In genomic region chr9:96394832-96395496, GRCh38 we compare ENCODE assay signal across 3 cellular contexts.
A peak's percentile ranks its signal among the peaks of the same experiment; 100 is the strongest.
TF ChIP-seq lines count a peak whose summit lies in the region.

No MANE protein-coding gene starts in this region.

TF ChIP-seq in SK-N-SH, 30 proteins besides CTCF, POLR2A, EP300 and RAD21:
- no peak for TF ChIP-seq JUND (IDR thresholded peaks at IDR 0.05)
- peak; percentile 27 for TF ChIP-seq CHD2 (IDR thresholded peaks at IDR 0.05; ENCODE audit: low read length, partially characterized antibody)
- TF ChIP-seq RFX5 (IDR thresholded peaks at IDR 0.05; ENCODE audit: low read length) = no peak
- no peak for TF ChIP-seq EZH2phosphoT487 (IDR thresholded peaks at IDR 0.05; ENCODE audit: borderline replicate concordance, low read depth)
- peak; percentile 58; the same call in 1 of the 2 replicates for TF ChIP-seq GATA2 (CRISPR knock-in tag; IDR thresholded peaks at IDR 0.05)

TF ChIP-seq in SK-N-SH treated with all-trans-retinoic acid at 6 μM for 48 hours, 23 proteins besides CTCF, POLR2A, EP300 and RAD21:
- no peak for TF ChIP-seq CSRNP3 (CRISPR knock-in tag; IDR thresholded peaks at IDR 0.05)
- no peak for TF ChIP-seq TSHZ2 (CRISPR knock-in tag; IDR thresholded peaks at IDR 0.05)
- no peak for TF ChIP-seq CSDC2 (CRISPR knock-in tag; IDR thresholded peaks at IDR 0.05)
- no peak for TF ChIP-seq OSR1 (CRISPR knock-in tag; IDR thresholded peaks at IDR 0.05)
- no peak for TF ChIP-seq TCF4 (CRISPR knock-in tag; IDR thresholded peaks at IDR 0.05; ENCODE audit: borderline replicate concordance)
- TF ChIP-seq CREB5 (CRISPR knock-in tag; IDR thresholded peaks at IDR 0.05; ENCODE audit: low read depth) = no peak
- no peak for TF ChIP-seq RARB (CRISPR knock-in tag; IDR thresholded peaks at IDR 0.05)
- TF ChIP-seq ARNTL (CRISPR knock-in tag; IDR thresholded peaks at IDR 0.05; ENCODE audit: borderline replicate concordance, low read depth) = no peak
- TF ChIP-seq ZNF70 (CRISPR knock-in tag; IDR thresholded peaks at IDR 0.05) = no peak
- TF ChIP-seq BACH2 (CRISPR knock-in tag; IDR thresholded peaks at IDR 0.05; ENCODE audit: borderline replicate concordance) = no peak
- TF ChIP-seq ZFP30 (CRISPR knock-in tag; IDR thresholded peaks at IDR 0.05) = no peak
- TF ChIP-seq ZC3H10 (CRISPR knock-in tag; IDR thresholded peaks at IDR 0.05) = no peak

TF ChIP-seq in H1, 55 proteins besides CTCF, POLR2A, EP300 and RAD21:
- TF ChIP-seq TCF12 (IDR thresholded peaks at IDR 0.05; ENCODE audit: low read depth, low read length) = peak; percentile 67; the same call in 1 of the 2 replicates
- no peak for TF ChIP-seq YY1 (IDR thresholded peaks at IDR 0.05; ENCODE audit: low read depth, low read length)
- TF ChIP-seq TBP (IDR thresholded peaks at IDR 0.05; ENCODE audit: low read depth, low read length) = no peak
- TF ChIP-seq SIX5 (IDR thresholded peaks at IDR 0.05; ENCODE audit: low read depth, low read length) = no peak
